In the genomic region with DNA sequence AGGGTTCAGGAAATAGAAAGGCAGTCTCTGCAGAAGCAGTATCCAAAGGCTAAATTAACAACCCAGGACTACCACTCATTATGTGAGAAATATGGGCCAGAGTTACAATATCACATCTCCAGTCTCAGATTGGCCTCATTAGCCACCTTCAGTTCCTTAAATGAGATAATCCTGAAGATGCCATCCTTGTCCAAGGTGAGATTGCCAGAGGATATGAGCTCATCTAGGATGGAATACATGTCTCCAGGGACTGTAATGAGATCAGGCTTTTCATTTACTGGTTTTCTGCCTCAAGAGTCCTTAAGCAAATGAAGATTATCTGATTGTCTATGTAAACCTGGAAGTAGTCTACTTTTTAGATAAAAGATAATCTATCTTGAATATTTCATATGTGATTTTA, we compare ENCODE assay signal across 18 cellular contexts.
"Had no signal": no experiment of that assay in that cellular context is flagged by ENCODE, and none has a peak within 500 bp of the region (broad histone marks: within the 10 kb centered on the region; RNA-seq: fewer than 3 reads in every experiment).

No MANE protein-coding gene starts in this region.

- H3K4me3 Mint-ChIP-seq: immature natural killer cell; naive thymus-derived CD8-positive, alpha-beta T cell; neural crest cell; stimulated activated naive B cell treated with anti-CD40 and anti-IgM and Interleukin-4, amounts not matched to agents 10 μg/mL and 1 μg/mL and 100 μg/mL, for 72 hours; stimulated activated naive CD8-positive, alpha-beta T cell treated with anti-CD3 and anti-CD28 coated beads, Interleukin-15, amount 100 ng/mL, for 72 hours had no signal

- H3K36me3 Mint-ChIP-seq: immature natural killer cell; naive thymus-derived CD8-positive, alpha-beta T cell; stimulated activated naive B cell treated with anti-CD40 and anti-IgM and Interleukin-4, amounts not matched to agents 10 μg/mL and 1 μg/mL and 100 μg/mL, for 72 hours had no signal

- DNase-seq: effector memory CD4-positive, alpha-beta T cell; gastrocnemius medialis; glutamatergic neuron; immature natural killer cell; left colon; mucosa of descending colon; naive thymus-derived CD8-positive, alpha-beta T cell; posterior cingulate gyrus; spleen; stimulated activated CD4-positive, alpha-beta T cell treated with anti-CD3 and anti-CD28 coated beads, Interleukin-15, amount 100 ng/mL, for 24 hours; stimulated activated CD4-positive, alpha-beta T cell treated with anti-CD3 and anti-CD28 coated beads, Interleukin-2, amount 100 ng/mL, for 24 hours; stimulated activated CD4-positive, alpha-beta T cell treated with anti-CD3 and anti-CD28 coated beads, Interleukin-4, amount 100 ng/mL, for 4 hours; stimulated activated naive B cell treated with anti-CD40 and anti-IgM and Interleukin-4, amounts not matched to agents 10 μg/mL and 1 μg/mL and 100 μg/mL, for 72 hours; stimulated activated naive CD8-positive, alpha-beta T cell treated with anti-CD3 and anti-CD28 coated beads, Interleukin-15, amount 100 ng/mL, for 72 hours; transverse colon had no signal

- H3K4me1 ChIP-seq: esophagus muscularis mucosa, gastrocnemius medialis, spleen, transverse colon had no signal

- H3K27me3 Mint-ChIP-seq: stimulated activated naive B cell treated with anti-CD40 and anti-IgM and Interleukin-4, amounts not matched to agents 10 μg/mL and 1 μg/mL and 100 μg/mL, for 72 hours; stimulated activated naive CD8-positive, alpha-beta T cell treated with anti-CD3 and anti-CD28 coated beads, Interleukin-15, amount 100 ng/mL, for 72 hours had no signal

- H3K4me3 ChIP-seq: esophagus muscularis mucosa, gastrocnemius medialis, mucosa of descending colon, spleen, thoracic aorta, transverse colon had no signal

- H3K27ac Mint-ChIP-seq: immature natural killer cell; naive thymus-derived CD8-positive, alpha-beta T cell; stimulated activated naive B cell treated with anti-CD40 and anti-IgM and Interleukin-4, amounts not matched to agents 10 μg/mL and 1 μg/mL and 100 μg/mL, for 72 hours; stimulated activated naive CD8-positive, alpha-beta T cell treated with anti-CD3 and anti-CD28 coated beads, Interleukin-15, amount 100 ng/mL, for 72 hours had no signal

- H3K9me3 Mint-ChIP-seq: naive thymus-derived CD8-positive, alpha-beta T cell; neural crest cell; stimulated activated naive B cell treated with anti-CD40 and anti-IgM and Interleukin-4, amounts not matched to agents 10 μg/mL and 1 μg/mL and 100 μg/mL, for 72 hours; stimulated activated naive CD8-positive, alpha-beta T cell treated with anti-CD3 and anti-CD28 coated beads, Interleukin-15, amount 100 ng/mL, for 72 hours had no signal

- H3K9me3 ChIP-seq: esophagus muscularis mucosa, gastrocnemius medialis, mucosa of descending colon, spleen, thoracic aorta, transverse colon had no signal

- H3K27me3 ChIP-seq: esophagus muscularis mucosa, gastrocnemius medialis, spleen, transverse colon had no signal

- H3K4me1 Mint-ChIP-seq: immature natural killer cell; naive thymus-derived CD8-positive, alpha-beta T cell; neural crest cell; stimulated activated naive B cell treated with anti-CD40 and anti-IgM and Interleukin-4, amounts not matched to agents 10 μg/mL and 1 μg/mL and 100 μg/mL, for 72 hours; stimulated activated naive CD8-positive, alpha-beta T cell treated with anti-CD3 and anti-CD28 coated beads, Interleukin-15, amount 100 ng/mL, for 72 hours had no signal

- H3K36me3 ChIP-seq: esophagus muscularis mucosa, gastrocnemius medialis, spleen, thoracic aorta, transverse colon had no signal

- H3K27ac ChIP-seq: esophagus muscularis mucosa, gastrocnemius medialis, spleen, thoracic aorta, transverse colon had no signal
